ENCODE assay signal across 25 cellular contexts in the genomic region with DNA sequence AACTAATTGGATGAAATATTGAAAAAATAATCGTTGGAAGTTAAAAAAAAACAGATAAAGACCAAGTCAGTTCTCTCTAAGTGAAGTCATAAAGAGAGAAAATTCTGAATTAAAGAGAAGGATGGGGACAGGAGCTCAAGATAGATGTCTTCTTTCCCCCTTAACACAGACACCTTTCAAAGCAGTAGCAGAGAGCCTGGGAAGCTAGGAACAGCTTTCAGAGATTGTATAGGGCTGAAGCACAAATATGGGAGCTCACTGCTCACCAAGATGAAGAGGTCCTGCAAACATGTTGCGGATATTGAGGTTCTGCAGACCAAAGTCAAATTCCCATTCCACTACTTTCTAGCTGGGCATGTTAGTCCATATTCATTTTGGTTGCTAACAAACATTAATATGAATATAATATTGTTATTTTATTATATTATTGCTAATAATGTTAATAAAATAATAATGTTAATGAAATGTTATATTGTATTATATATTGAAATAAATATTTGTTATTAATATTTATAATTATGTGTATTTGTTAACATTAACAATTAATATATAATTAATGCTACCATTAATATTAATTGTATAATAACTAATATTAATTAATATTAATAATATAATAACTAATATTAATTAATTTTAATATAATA.
DNase-seq lines count a peak whose midpoint lies in the region; ATAC-seq, FAIRE-seq and TF ChIP-seq lines count a peak whose summit lies in the region.
"Had no signal": no experiment of that assay in that cellular context is flagged by ENCODE, and none has a peak within 500 bp of the region (broad histone marks: within the 10 kb centered on the region; RNA-seq: fewer than 3 reads in every experiment).

No MANE protein-coding gene starts in this region.

- CTCF ChIA-PET in activated naive CD4-positive, alpha-beta T cell treated with anti-CD3 and anti-CD28 coated beads for 36 hours (lab: Charles Lee), result interaction anchor here (0.6 kb wide), 1 partner anchor 20 kb away, joined by 10 read pairs; no protein-coding TSS in a partner anchor

- H3K4me3 ChIP-seq in kidney (ENCODE audit: low read length in 2 of 2) (no peak overlapping the region), Peyer's patch (no peak overlapping the region)
- H3K4me3 ChIP-seq: A549, GM12878 had no signal

- peak; percentile 52 to 79 for ATAC-seq in activated naive CD4-positive, alpha-beta T cell treated with anti-CD3 and anti-CD28 coated beads, Interleukin-2, amount 50 U/mL, for 72 hours
- no peak for ATAC-seq in GM18517 (IDR thresholded peaks at IDR 0.05; ENCODE audit: unreplicated experiment)
- ATAC-seq: A549, GM12878, PC-3, SK-N-SH treated with all-trans-retinoic acid at 6 μM for 48 hours had no signal

- H3K9me3 ChIP-seq in kidney (ENCODE audit: control insufficient read depth in 1 of 2, low read length in 2 of 2) (no peaks in the 10 kb centered on the region), Peyer's patch (no peaks in the 10 kb centered on the region)
- H3K9me3 ChIP-seq: A549 had no signal

- H3K36me3 Mint-ChIP-seq in activated naive CD4-positive, alpha-beta T cell treated with anti-CD3 and anti-CD28 coated beads, Interleukin-2, amount 50 U/mL, for 72 hours, result no peaks in the 10 kb centered on the region
- H3K36me3 Mint-ChIP-seq in activated naive CD4-positive, alpha-beta T cell treated with anti-CD3 and anti-CD28 coated beads for 36 hours (ENCODE audit: low read depth), result no peaks in the 10 kb centered on the region

- TF ChIP-seq CTCF in kidney (IDR thresholded peaks at IDR 0.05; ENCODE audit: borderline replicate concordance, extremely low read depth, insufficient read depth), result no peak
- no peak for TF ChIP-seq CTCF in Peyer's patch (IDR thresholded peaks at IDR 0.05)

- H3K27ac ChIP-seq in kidney (ENCODE audit: low read depth in 2 of 2, low read length in 2 of 2) (no peak overlapping the region), Peyer's patch (no peak overlapping the region)
- H3K27ac ChIP-seq: A549, RWPE1 had no signal

- H3K9me3 Mint-ChIP-seq in activated naive CD4-positive, alpha-beta T cell treated with anti-CD3 and anti-CD28 coated beads, Interleukin-2, amount 50 U/mL, for 72 hours, result no peaks in the 10 kb centered on the region
- H3K9me3 Mint-ChIP-seq in activated naive CD4-positive, alpha-beta T cell treated with anti-CD3 and anti-CD28 coated beads for 36 hours, result peaks cover 1% of the 10 kb centered on the region
- H3K9me3 Mint-ChIP-seq: H9 had no signal

- TF ChIP-seq POLR2A in Peyer's patch (IDR thresholded peaks at IDR 0.05) (no peak), erythroblast (IDR thresholded peaks at IDR 0.05; ENCODE audit: low read length) (no peak)

- H3K4me1 Mint-ChIP-seq in activated naive CD4-positive, alpha-beta T cell treated with anti-CD3 and anti-CD28 coated beads for 36 hours (ENCODE audit: low read depth), result no peaks in the 10 kb centered on the region

- FAIRE-seq in kidney (lab: Jason Lieb, UNC), result peak; percentile 99
- FAIRE-seq: A549, D721Med, GM12878 had no signal

- H3K27ac Mint-ChIP-seq in activated naive CD4-positive, alpha-beta T cell treated with anti-CD3 and anti-CD28 coated beads, Interleukin-2, amount 50 U/mL, for 72 hours, result no peak overlapping the region
- no peak overlapping the region for H3K27ac Mint-ChIP-seq in activated naive CD4-positive, alpha-beta T cell treated with anti-CD3 and anti-CD28 coated beads for 36 hours
- H3K27ac Mint-ChIP-seq: B cell, H9, HFFc6 had no signal

- H3K27me3 Mint-ChIP-seq in activated naive CD4-positive, alpha-beta T cell treated with anti-CD3 and anti-CD28 coated beads for 36 hours (ENCODE audit: low read depth), result no peaks in the 10 kb centered on the region
- H3K27me3 Mint-ChIP-seq: B cell had no signal

- no peaks in the 10 kb centered on the region for H3K27me3 ChIP-seq in Peyer's patch

- no peak overlapping the region for H3K9ac ChIP-seq in kidney (ENCODE audit: low read length in 2 of 2)

- H3K4me3 Mint-ChIP-seq in activated naive CD4-positive, alpha-beta T cell treated with anti-CD3 and anti-CD28 coated beads for 36 hours, result no peak overlapping the region
- H3K4me3 Mint-ChIP-seq: B cell, H9, HFFc6 had no signal

- intact Hi-C loops in activated naive CD4-positive, alpha-beta T cell treated with anti-CD3 and anti-CD28 coated beads for 36 hours (cut with micrococcal nuclease), result loop anchor here (10.0 kb wide), 1 partner anchor 606 kb away; no protein-coding TSS in a partner anchor
- intact Hi-C loops in kidney (cut with DNase I), result no loop called here

- DNase-seq in activated naive CD4-positive, alpha-beta T cell treated with anti-CD3 and anti-CD28 coated beads, Interleukin-2, amount 50 U/mL, for 72 hours (ENCODE audit: low spot score in 2 of 2), result no peak
- no peak for DNase-seq in activated naive CD4-positive, alpha-beta T cell treated with anti-CD3 and anti-CD28 coated beads for 36 hours
- DNase-seq in SK-N-DZ (ENCODE audit: low spot score) (peak; percentile 14), kidney (no peak), Peyer's patch (no peak), erythroblast (lab: John Stamatoyannopoulos, UW) (no peak)
- DNase-seq: H9, HFFc6, Kasumi-1, NCI-H1092, NCI-H1436, NCI-H187 treated with DMSO at 0.1 percent for 48 hours, NCI-H2107, NCI-H2227 treated with DMSO at 0.1 percent for 48 hours, NCI-H510A treated with DMSO at 0.1 percent for 48 hours, NCI-H748 treated with DMSO at 0.1 percent for 48 hours, PC-3, SHP77 treated with DMSO at 0.1 percent for 48 hours had no signal

- no peaks in the 10 kb centered on the region for H3K36me3 ChIP-seq in kidney (ENCODE audit: control insufficient read depth in 1 of 2, insufficient read depth in 2 of 2, low read length in 2 of 2)
- no peaks in the 10 kb centered on the region for H3K36me3 ChIP-seq in Peyer's patch

- peaks cover 9 to 18% of the 10 kb centered on the region in 2 donors for H3K4me1 ChIP-seq in kidney (ENCODE audit: control insufficient read depth in 1 of 2, insufficient read depth in 1 of 2, low read depth in 1 of 2, low read length in 2 of 2)
- H3K4me1 ChIP-seq in Peyer's patch, result no peaks in the 10 kb centered on the region
- H3K4me1 ChIP-seq: A549 had no signal
